ENCODE assay signal across 2 cellular contexts in the genomic region with DNA sequence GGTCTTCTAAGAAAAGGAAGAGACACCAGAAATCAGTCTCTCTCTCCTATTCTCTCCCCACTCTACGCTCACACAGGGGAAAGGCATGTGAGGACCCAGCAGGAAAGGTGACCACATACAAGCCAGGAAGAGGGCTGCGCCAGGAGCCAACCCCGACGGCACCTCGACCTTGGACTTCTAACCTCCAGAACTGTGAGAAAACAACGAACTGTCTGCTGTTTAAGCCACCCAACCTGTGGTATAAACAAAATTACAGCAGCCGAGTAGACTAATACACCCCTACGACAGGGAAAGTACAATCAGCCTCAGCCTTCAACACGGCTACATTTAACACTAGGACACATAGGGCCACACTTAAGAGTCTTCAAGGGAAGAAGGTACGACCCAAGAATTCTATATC. TPM values are rescaled to one million over a fixed set of nuclear protein-coding genes. Genes with fewer than 3 reads are reported as not detected.
"Had no signal": no experiment of that assay in that cellular context is flagged by ENCODE, and none has a peak within 500 bp of the region (broad histone marks: within the 10 kb centered on the region; RNA-seq: fewer than 3 reads in every experiment).

No MANE protein-coding gene starts in this region.

RNA-seq across cellular contexts. Expression of a gene that starts 26.5 kb away (rescaled TPM):
- total RNA-seq: H1 had no signal

RNA-seq across cellular contexts. Expression of a gene that starts 44.6 kb away (rescaled TPM):
- polyA plus RNA-seq: IgD-negative memory B cell had no signal
